1 cellular context compared by ENCODE assay signal in genomic region chr6:41073203-41073967, GRCh38.
TF ChIP-seq lines count a peak whose summit lies in the region.

No MANE protein-coding gene starts in this region.

TF ChIP-seq in HepG2, 621 proteins besides CTCF, POLR2A, EP300 and RAD21 (continued from another document and continues in another):
- TF ChIP-seq SNAPC4 (CRISPR knock-in tag; IDR thresholded peaks at IDR 0.05) (peak; percentile 69; the same call in 1 of the 2 replicates), TCF12 (IDR thresholded peaks at IDR 0.05) (no peak), TCF12 (CRISPR knock-in tag; IDR thresholded peaks at IDR 0.05) (peak; percentile 85; the same call in 1 of the 2 replicates), HNF1A (IDR thresholded peaks at IDR 0.05; ENCODE audit: low read depth) (no peak), HNF1A (CRISPR knock-in tag; IDR thresholded peaks at IDR 0.05; ENCODE audit: borderline replicate concordance) (no peak), ZMAT5 (CRISPR knock-in tag; IDR thresholded peaks at IDR 0.05; ENCODE audit: borderline replicate concordance, low read depth) (no peak), PLRG1 (conservative IDR thresholded peaks at IDR 0.05) (no peak), TFAP4 (IDR thresholded peaks at IDR 0.05; ENCODE audit: borderline replicate concordance, low read depth) (no peak), ZNF574 (CRISPR knock-in tag; IDR thresholded peaks at IDR 0.05) (no peak; the same call in 1 of the 2 replicates), ZNF232 (CRISPR knock-in tag; IDR thresholded peaks at IDR 0.05; ENCODE audit: borderline replicate concordance) (no peak; the same call in 1 of the 2 replicates), MAF1 (CRISPR knock-in tag; IDR thresholded peaks at IDR 0.05; ENCODE audit: borderline replicate concordance) (no peak), FOSL2 (CRISPR knock-in tag; IDR thresholded peaks at IDR 0.05) (no peak; the same call in 1 of the 2 replicates), ZSCAN22 (CRISPR knock-in tag; IDR thresholded peaks at IDR 0.05) (no peak), ZFP62 (CRISPR knock-in tag; IDR thresholded peaks at IDR 0.05) (peak; percentile 13; the same call in 1 of the 2 replicates), SOX13 (IDR thresholded peaks at IDR 0.05) (no peak), SOX13 (CRISPR knock-in tag; conservative IDR thresholded peaks at IDR 0.05 in 1 of 2, IDR thresholded peaks at IDR 0.05 in 1 of 2) (peak in 1 of 2 experiments; percentile 32; a peak in 1 of 4 replicates), MTA3 (CRISPR knock-in tag; IDR thresholded peaks at IDR 0.05) (no peak), ZNF337 (CRISPR knock-in tag; IDR thresholded peaks at IDR 0.05; ENCODE audit: borderline replicate concordance, low read depth) (no peak), NR0B2 (CRISPR knock-in tag; IDR thresholded peaks at IDR 0.05) (peak; percentile 78), MAFG (CRISPR knock-in tag; IDR thresholded peaks at IDR 0.05) (no peak), RCOR2 (CRISPR knock-in tag; IDR thresholded peaks at IDR 0.05) (no peak), ZNF484 (CRISPR knock-in tag; IDR thresholded peaks at IDR 0.05; ENCODE audit: borderline replicate concordance, low read depth) (no peak), NONO (IDR thresholded peaks at IDR 0.05) (no peak), NONO (CRISPR knock-in tag; conservative IDR thresholded peaks at IDR 0.05) (no peak), TBP (CRISPR knock-in tag; IDR thresholded peaks at IDR 0.05) (no peak), SMARCC2 (IDR thresholded peaks at IDR 0.05) (no peak), XBP1 (CRISPR knock-in tag; IDR thresholded peaks at IDR 0.05) (peak; percentile 67; the same call in 1 of the 2 replicates), POGZ (CRISPR knock-in tag; IDR thresholded peaks at IDR 0.05) (peak; percentile 19; the same call in 1 of the 2 replicates), ZNF552 (CRISPR knock-in tag; IDR thresholded peaks at IDR 0.05; ENCODE audit: borderline replicate concordance) (0 out of 2 replicates have a peak, but pooled peaks have one; percentile 64), NCOA2 (CRISPR knock-in tag; IDR thresholded peaks at IDR 0.05) (peak; percentile 40; the same call in 1 of the 2 replicates), ZNF564 (CRISPR knock-in tag; IDR thresholded peaks at IDR 0.05) (peak; percentile 52; the same call in 1 of the 2 replicates), KDM5A (IDR thresholded peaks at IDR 0.05; ENCODE audit: borderline replicate concordance, low read length) (peak; percentile 61; the same call in 1 of the 2 replicates), ZBTB37 (CRISPR knock-in tag; IDR thresholded peaks at IDR 0.05) (0 out of 2 replicates have a peak, but pooled peaks have one; percentile 15), ELF4 (CRISPR knock-in tag; IDR thresholded peaks at IDR 0.05; ENCODE audit: borderline replicate concordance) (no peak), DPF2 (CRISPR knock-in tag; IDR thresholded peaks at IDR 0.05; ENCODE audit: borderline replicate concordance, low read depth) (no peak; the same call in 1 of the 2 replicates), ERF (CRISPR knock-in tag; IDR thresholded peaks at IDR 0.05) (peak; percentile 72; the same call in 1 of the 2 replicates), NFAT5 (CRISPR knock-in tag; IDR thresholded peaks at IDR 0.05) (peak; percentile 61; the same call in 1 of the 2 replicates), MAX (IDR thresholded peaks at IDR 0.05) (peak; percentile 3; the same call in 1 of the 2 replicates), ZNF367 (CRISPR knock-in tag; IDR thresholded peaks at IDR 0.05; ENCODE audit: borderline replicate concordance) (peak; percentile 73; the same call in 1 of the 2 replicates)
